8 cellular contexts compared by ENCODE assay signal in genomic region chr20:16761305-16761829, GRCh38. TPM values are rescaled to one million over a fixed set of nuclear protein-coding genes. Genes with fewer than 3 reads are reported as not detected.
A peak's percentile ranks its signal among the peaks of the same experiment; 100 is the strongest.
DNase-seq lines count a peak whose midpoint lies in the region; ATAC-seq and TF ChIP-seq lines count a peak whose summit lies in the region.

No MANE protein-coding gene starts in this region.

- H3K36me3 ChIP-seq in smooth muscle cell (ENCODE audit: low read depth), result no peaks in the 10 kb centered on the region

- H3K23me2 ChIP-seq in H9 (ENCODE audit: insufficient read length, low read depth, low read length, poor library complexity, severe bottlenecking), result no peaks in the 10 kb centered on the region

- no peak overlapping the region for H2AFZ ChIP-seq in H9 (ENCODE audit: low read length)
- H2AFZ ChIP-seq in smooth muscle cell (ENCODE audit: low read depth), result peak overlapping the region; percentile 23

- no peak overlapping the region for H2AK5ac ChIP-seq in H9 (ENCODE audit: insufficient read length, low read length)

- H3K56ac ChIP-seq in H9 (ENCODE audit: insufficient read length, low read depth, low read length), result no peak overlapping the region

- peak; percentile 87 for TF ChIP-seq CTCF in H9 (conservative IDR thresholded peaks at IDR 0.05)
- TF ChIP-seq CTCF in astrocyte of the spinal cord (IDR thresholded peaks at IDR 0.05; ENCODE audit: low read depth, low read length), result peak; percentile 64
- TF ChIP-seq CTCF in smooth muscle cell (IDR thresholded peaks at IDR 0.05; ENCODE audit: borderline replicate concordance, insufficient read depth, poor library complexity, severe bottlenecking), result peak; percentile 80

- H3F3A ChIP-seq in smooth muscle cell (ENCODE audit: low read depth), result no peaks in the 10 kb centered on the region

- H3T11ph ChIP-seq in H9 (ENCODE audit: low read length), result no peak overlapping the region

- no peak overlapping the region for H3K4me3 Mint-ChIP-seq in H9

- ATAC-seq in HG03521 (IDR thresholded peaks at IDR 0.05; ENCODE audit: unreplicated experiment), result no peak

- H2BK12ac ChIP-seq in H9 (ENCODE audit: insufficient read length, low read depth, low read length), result no peak overlapping the region

- peaks cover 17 to 21% of the 10 kb centered on the region in 2 experiments for H3K4me1 Mint-ChIP-seq in H9

- no peak overlapping the region for H2BK120ac ChIP-seq in H9 (ENCODE audit: low read depth, low read length, poor library complexity, severe bottlenecking)

- H3K27me3 Mint-ChIP-seq in H9 (ENCODE audit: low read depth), result no peaks in the 10 kb centered on the region; the same call in none of the 2 replicates

- no peak overlapping the region for H3K4ac ChIP-seq in H9 (ENCODE audit: low read depth, low read length)

- no peaks in the 10 kb centered on the region for H3K79me1 ChIP-seq in H9 (ENCODE audit: insufficient read depth, low read depth, low read length, poor library complexity, severe bottlenecking)

- H4K8ac ChIP-seq in H9 (replicated peaks; ENCODE audit: insufficient read length, low read depth, low read length), result no peak overlapping the region

- H4K5ac ChIP-seq in H9 (ENCODE audit: insufficient read length, low read depth, low read length), result no peak overlapping the region

- H2BK5ac ChIP-seq in H9 (ENCODE audit: insufficient read length, low read length), result no peak overlapping the region

- H3K4me1 ChIP-seq in H9 (ENCODE audit: insufficient read depth, low read length) (0 out of 2 replicates have a peak, but pooled peaks cover 2% of the 10 kb centered on the region), smooth muscle cell (ENCODE audit: low read depth) (peaks cover 4% of the 10 kb centered on the region)

- H2BK15ac ChIP-seq in H9 (ENCODE audit: low read depth, low read length), result no peak overlapping the region

- no peak overlapping the region for H3K23ac ChIP-seq in H9 (ENCODE audit: insufficient read length, low read depth, low read length)

- H4K91ac ChIP-seq in H9 (ENCODE audit: insufficient read length, low read depth, low read length), result no peak overlapping the region

- no peak overlapping the region for H3K27ac ChIP-seq in H9 (ENCODE audit: insufficient read length, low read depth, low read length)
- no peak overlapping the region for H3K27ac ChIP-seq in smooth muscle cell (ENCODE audit: low read depth)

- H2BK20ac ChIP-seq in H9 (ENCODE audit: low read depth, low read length, poor library complexity, severe bottlenecking), result no peak overlapping the region

- H3K36me3 Mint-ChIP-seq in H9 (ENCODE audit: insufficient read depth in 1 of 3, low read depth in 3 of 3), result peaks cover 1 to 20% (median 3%) of the 10 kb centered on the region in 3 experiments; a peak in 3 of 7 replicates

- DNase-seq in EH (ENCODE audit: low read depth) (peak; percentile 67), H9 (peak; percentile 70), NCI-H1417 treated with DMSO at 0.1 percent for 48 hours (lab: John Stamatoyannopoulos, UW) (peak; percentile 15), SW 1271 (lab: John Stamatoyannopoulos, UW) (peak; percentile 42 to 49), astrocyte of the spinal cord (ENCODE audit: low read depth, low spot score) (peak; percentile 67), hypothalamus (lab: John Stamatoyannopoulos, UW) (peak in 34 of 51 donors; percentile 3 to 75 (median 31)), smooth muscle cell (lab: John Stamatoyannopoulos, UW; ENCODE audit: unreplicated experiment) (no peak)

- H3K79me2 ChIP-seq in H9 (ENCODE audit: insufficient read depth, low read length), result no peaks in the 10 kb centered on the region
- H3K79me2 ChIP-seq in smooth muscle cell (ENCODE audit: low read depth), result no peaks in the 10 kb centered on the region

- H3K14ac ChIP-seq in H9 (ENCODE audit: insufficient read depth, low read length), result no peak overlapping the region

- H3K18ac ChIP-seq in H9 (ENCODE audit: insufficient read length, low read depth, low read length), result no peak overlapping the region

- whole genome bisulfite sequencing in H9 (ENCODE audit: extremely low coverage, insufficient read length, low lambda C conversion rate), result no CpG with 5 or more reads among the region's 3 CpGs
- WGBS in smooth muscle cell (ENCODE audit: low lambda C conversion rate), result 6% methylated on average over 3 of the region's 3 CpGs

- in situ Hi-C loops in astrocyte of the spinal cord (cut with HindIII; ENCODE audit: low sequenced_read_pairs), result no loop called here

- H4K20me1 ChIP-seq in H9 (ENCODE audit: control insufficient read depth, insufficient read depth, insufficient read length), result no peaks in the 10 kb centered on the region
- no peaks in the 10 kb centered on the region for H4K20me1 ChIP-seq in smooth muscle cell (ENCODE audit: low read depth)

- H3K9me3 ChIP-seq in H9 (ENCODE audit: control insufficient read depth, low read depth, low read length) (no peaks in the 10 kb centered on the region), smooth muscle cell (replicated peaks; ENCODE audit: low read depth) (no peaks in the 10 kb centered on the region)

- H3K27me3 ChIP-seq in H9 (ENCODE audit: insufficient read depth, low read length) (no peaks in the 10 kb centered on the region), smooth muscle cell (ENCODE audit: low read depth) (no peaks in the 10 kb centered on the region)

- no peak overlapping the region for H3K27ac Mint-ChIP-seq in H9

- H3K4me3 ChIP-seq in astrocyte of the spinal cord (ENCODE audit: low read depth, low read length), result no peak overlapping the region
- peak overlapping the region; percentile 19 for H3K4me3 ChIP-seq in smooth muscle cell

- H3K4me2 ChIP-seq in H9 (ENCODE audit: insufficient read depth, insufficient read length, low read length) (no peak overlapping the region), smooth muscle cell (peak overlapping the region; percentile 74)

- no peak overlapping the region for H3K9ac ChIP-seq in H9 (ENCODE audit: extremely low read depth, insufficient read length, low read length)
- H3K9ac ChIP-seq in smooth muscle cell (ENCODE audit: low read depth), result no peak overlapping the region

- H3K9me3 Mint-ChIP-seq in H9, result peaks cover 9 to 11% of the 10 kb centered on the region in 2 experiments

RNA-seq across cellular contexts. Expression of gene OTOR, which starts 13.2 kb away (rescaled TPM):
- not detected in 2 replicates for total RNA-seq in H9 (2021)
- total RNA-seq in smooth muscle cell, result not detected in 2 replicates
- not detected in 2 replicates for polyA plus RNA-seq in smooth muscle cell

RNA-seq across cellular contexts. Expression of gene SNRPB2, which starts 31.5 kb away (rescaled TPM):
- total RNA-seq in H9 (2021) (91.3 and 93.2 TPM in 2 replicates), smooth muscle cell (68.4 and 87.6 TPM in 2 replicates)
- polyA plus RNA-seq in smooth muscle cell, result 90.6 and 105 TPM in 2 replicates
